16 cellular contexts compared by ENCODE assay signal in genomic region chr2:31193806-31194205, GRCh38. TPM values are rescaled to one million over a fixed set of nuclear protein-coding genes. Genes with fewer than 3 reads are reported as not detected.
A peak's percentile ranks its signal among the peaks of the same experiment; 100 is the strongest.
DNase-seq lines count a peak whose midpoint lies in the region; ATAC-seq and TF ChIP-seq lines count a peak whose summit lies in the region.
"Had no signal": no experiment of that assay in that cellular context is flagged by ENCODE, and none has a peak within 500 bp of the region (broad histone marks: within the 10 kb centered on the region; RNA-seq: fewer than 3 reads in every experiment).

No MANE protein-coding gene starts in this region.

- 86 to 90% methylated on average over 4 of the region's 4 CpGs for WGBS in endodermal cell (ENCODE audit: insufficient coverage in 1 of 2, insufficient read length in 1 of 2), 2 experiments
- 80% methylated on average over 3 of the region's 4 CpGs for WGBS in right lobe of liver (ENCODE audit: insufficient coverage, low coverage, low lambda C conversion rate, missing lambda C conversion rate)

- H3K36me3 ChIP-seq in GM23338 (ENCODE audit: insufficient read depth) (no peaks in the 10 kb centered on the region), endodermal cell (ENCODE audit: control insufficient read depth, insufficient read depth, low read length) (no peaks in the 10 kb centered on the region), right lobe of liver (no peaks in the 10 kb centered on the region)

- H3K4me3 Mint-ChIP-seq in GM23338 (no peak overlapping the region), WTC11 (no peak overlapping the region), endodermal cell (no peak overlapping the region), osteocyte (ENCODE audit: unreplicated experiment) (no peak overlapping the region)
- H3K4me3 Mint-ChIP-seq: B cell; CD4-positive, alpha-beta T cell; H9 had no signal

- intact Hi-C loops in right lobe of liver (cut with DNase I) = no loop called here

- H3K27me3 ChIP-seq in GM23338 (ENCODE audit: insufficient read depth) (no peaks in the 10 kb centered on the region), endodermal cell (ENCODE audit: control insufficient read depth, insufficient read depth, low read length, poor library complexity, severe bottlenecking) (no peaks in the 10 kb centered on the region), right lobe of liver (no peaks in the 10 kb centered on the region)

- H3K9me3 ChIP-seq in endodermal cell (ENCODE audit: control insufficient read depth, low read length) = no peaks in the 10 kb centered on the region
- no peaks in the 10 kb centered on the region for H3K9me3 ChIP-seq in right lobe of liver

- no peak for TF ChIP-seq POLR2A in right lobe of liver (IDR thresholded peaks at IDR 0.05)

- no peaks in the 10 kb centered on the region for H3K9me3 Mint-ChIP-seq in GM23338
- peaks cover 2% of the 10 kb centered on the region for H3K9me3 Mint-ChIP-seq in WTC11
- no peaks in the 10 kb centered on the region for H3K9me3 Mint-ChIP-seq in endodermal cell
- H3K9me3 Mint-ChIP-seq in osteocyte (ENCODE audit: unreplicated experiment) = peaks cover 2% of the 10 kb centered on the region
- H3K9me3 Mint-ChIP-seq: CD4-positive, alpha-beta T cell; H9 had no signal

- ATAC-seq in GM23338 = peak; percentile 45; the same call in 1 of the 3 replicates
- peak; percentile 41 for ATAC-seq in WTC11
- ATAC-seq in right lobe of liver = no peak
- no peak for ATAC-seq in HG02852 (IDR thresholded peaks at IDR 0.05; ENCODE audit: unreplicated experiment)

- H3K4me3 ChIP-seq in GM23338 (no peak overlapping the region), endodermal cell (ENCODE audit: low read length) (no peak overlapping the region), right lobe of liver (no peak overlapping the region)
- H3K4me3 ChIP-seq: GM23248 had no signal

- H2AFZ ChIP-seq in GM23338 = peak overlapping the region; percentile 80
- H2AFZ ChIP-seq: GM23248 had no signal

- no peaks in the 10 kb centered on the region for H3F3A ChIP-seq in GM23338 (replicated peaks; ENCODE audit: low read depth)

- H3K4me1 Mint-ChIP-seq in GM23338 (peaks cover 4% of the 10 kb centered on the region; the same call in 2 of the 3 replicates), WTC11 (peaks cover 7% of the 10 kb centered on the region), endodermal cell (peaks cover 28% of the 10 kb centered on the region), osteocyte (ENCODE audit: unreplicated experiment) (no peaks in the 10 kb centered on the region)

- H3K79me2 ChIP-seq in GM23338 (replicated peaks; ENCODE audit: insufficient read depth) = no peaks in the 10 kb centered on the region

- no peak overlapping the region for H3K4me2 ChIP-seq in GM23338

- H3K27ac Mint-ChIP-seq in GM23338 (peak overlapping the region; percentile 49; the same call in 1 of the 2 replicates), WTC11 (no peak overlapping the region), endodermal cell (no peak overlapping the region), osteocyte (ENCODE audit: unreplicated experiment) (no peak overlapping the region)
- H3K27ac Mint-ChIP-seq: B cell; CD4-positive, alpha-beta T cell; H9 had no signal

- H3K27ac ChIP-seq in GM23338 (ENCODE audit: low read depth) (no peak overlapping the region), endodermal cell (ENCODE audit: low read depth, low read length) (no peak overlapping the region), right lobe of liver (no peak overlapping the region)
- H3K27ac ChIP-seq: GM23248 had no signal

- CTCF ChIA-PET in WTC11 (lab: Charles Lee) = interaction anchor here (0.7 to 2.3 kb wide), 11 partner anchors 14 to 482 kb away, joined by 3 to 14 read pairs (median 3); partner anchors contain the start of gene GALNT14

- DNase-seq in GM23338 (ENCODE audit: low spot score) (peak; percentile 10), WTC11 (ENCODE audit: low spot score) (no peak), endodermal cell (no peak), osteocyte (ENCODE audit: extremely low spot score, unreplicated experiment) (peak; percentile 46), right lobe of liver (no peak), NCI-H2081 (lab: John Stamatoyannopoulos, UW) (no peak)
- DNase-seq: C1 segment of cervical spinal cord; CD4-positive, alpha-beta T cell; DMS153; DMS79 treated with DMSO at 0.1 percent for 48 hours; EL; GM23248 had no signal

- H3K36me3 Mint-ChIP-seq in GM23338 (ENCODE audit: low read depth) (no peaks in the 10 kb centered on the region), WTC11 (no peaks in the 10 kb centered on the region), endodermal cell (ENCODE audit: low read depth) (no peaks in the 10 kb centered on the region), osteocyte (ENCODE audit: unreplicated experiment) (no peaks in the 10 kb centered on the region)

- H3K9me2 ChIP-seq in GM23338 (ENCODE audit: insufficient read depth) = peaks cover 6% of the 10 kb centered on the region; the same call in 1 of the 2 replicates

- H4K20me1 ChIP-seq in GM23338 (replicated peaks; ENCODE audit: insufficient read depth) = no peaks in the 10 kb centered on the region

- peaks cover 6% of the 10 kb centered on the region for H3K27me3 Mint-ChIP-seq in GM23338 (ENCODE audit: insufficient read depth, low read depth, poor library complexity)
- peaks cover 4% of the 10 kb centered on the region; the same call in 1 of the 2 replicates for H3K27me3 Mint-ChIP-seq in WTC11 (ENCODE audit: low read depth)
- peaks cover 5% of the 10 kb centered on the region for H3K27me3 Mint-ChIP-seq in endodermal cell (ENCODE audit: insufficient read depth)
- H3K27me3 Mint-ChIP-seq in osteocyte (ENCODE audit: unreplicated experiment) = peaks cover 12% of the 10 kb centered on the region
- H3K27me3 Mint-ChIP-seq: B cell; CD4-positive, alpha-beta T cell had no signal

- H3K9ac ChIP-seq in endodermal cell (ENCODE audit: extremely low read depth, low read length, poor library complexity, severe bottlenecking) = no peak overlapping the region
- H3K9ac ChIP-seq: GM23248 had no signal

- POLR2A ChIA-PET in WTC11 (lab: Charles Lee) = no interaction called here

- TF ChIP-seq CTCF in GM23338 (conservative IDR thresholded peaks at IDR 0.05; ENCODE audit: low read depth in 2 of 2) = no peak
- no peak for TF ChIP-seq CTCF in WTC11 (IDR thresholded peaks at IDR 0.05)
- TF ChIP-seq CTCF in endodermal cell (conservative IDR thresholded peaks at IDR 0.05) = peak; percentile 41
- TF ChIP-seq CTCF in osteocyte (IDR thresholded peaks at IDR 0.05) = no peak
- TF ChIP-seq CTCF in right lobe of liver (IDR thresholded peaks at IDR 0.05) = no peak

- no peaks in the 10 kb centered on the region for H3K4me1 ChIP-seq in GM23338 (ENCODE audit: insufficient read depth)
- peaks cover 2% of the 10 kb centered on the region for H3K4me1 ChIP-seq in endodermal cell (ENCODE audit: control insufficient read depth, insufficient read depth, low read length)
- no peaks in the 10 kb centered on the region for H3K4me1 ChIP-seq in right lobe of liver

TF ChIP-seq in GM23338, 12 proteins besides CTCF, POLR2A, EP300 and RAD21 (continues in another document):
- no peak for TF ChIP-seq EZH2 (IDR thresholded peaks at IDR 0.05; ENCODE audit: low read depth, unreplicated experiment)
- TF ChIP-seq STAT1 (IDR thresholded peaks at IDR 0.05; ENCODE audit: unreplicated experiment) = no peak
- no peak for TF ChIP-seq POLR2AphosphoS5 (IDR thresholded peaks at IDR 0.05; ENCODE audit: low read depth)
- TF ChIP-seq ZNF114 (CRISPR knock-in tag; IDR thresholded peaks at IDR 0.05) = no peak

TF ChIP-seq in WTC11, 78 proteins besides CTCF, POLR2A, EP300 and RAD21:
- TF ChIP-seq FOXK1 (CRISPR knock-in tag; IDR thresholded peaks at IDR 0.05) (no peak), JAZF1 (CRISPR knock-in tag; IDR thresholded peaks at IDR 0.05) (no peak), CBFB (CRISPR knock-in tag; IDR thresholded peaks at IDR 0.05; ENCODE audit: low read depth) (no peak)

RNA-seq across cellular contexts. Expression of gene CAPN14, which starts 23.5 kb away (rescaled TPM):
- 0.54 TPM in 1 of 2 replicates, not detected in the other for total RNA-seq in GM23338 (2014; rRNA removed; shearing (Covaris generic))
- polyA plus RNA-seq in GM23338 (2016; fragmentation: Nextera tagmentation; extraction: Ambion mirVana) = 0.15 TPM in 1 of 2 replicates, not detected in the other
- total RNA-seq in WTC11 (2021) (0.11 to 0.37 TPM (median 0.11 TPM) in 3 replicates), endodermal cell (under 1 TPM; 0.31 to 0.40 TPM), osteocyte (0.13 and 0.24 TPM in 2 replicates), right lobe of liver (under 1 TPM in 1 of 6 experiments, not detected in 5; 0.12 TPM)
- polyA plus RNA-seq in endodermal cell (2013, experiment 1 of 2) = 0.28 TPM
- 0.41 TPM for polyA plus RNA-seq in endodermal cell (2013, experiment 2 of 2)
- total RNA-seq: HepG2 had no signal
- polyA plus RNA-seq: GM23248, HepG2 had no signal

RNA-seq across cellular contexts. Expression of gene EHD3, which starts 40.1 kb away (rescaled TPM):
- total RNA-seq in GM23338 (2014; rRNA removed; shearing (Covaris generic)) = 11.9 and 12.6 TPM in 2 replicates
- 2.8 and 3.3 TPM in 2 replicates for polyA plus RNA-seq in GM23338 (2016; fragmentation: Nextera tagmentation; extraction: Ambion mirVana)
- total RNA-seq in WTC11 (2021) (9.8 to 10.2 TPM (median 10.0 TPM) in 3 replicates), endodermal cell (10 to 100 TPM; 10.7 to 15.5 TPM), osteocyte (25.9 and 26.2 TPM in 2 replicates), right lobe of liver (10 to 100 TPM in 1 of 6 experiments, 1 to 10 TPM in 5; 4.0 to 10.6 (median 7.6) TPM)
- polyA plus RNA-seq in endodermal cell (2013, experiment 1 of 2) = 8.2 TPM
- 9.2 TPM for polyA plus RNA-seq in endodermal cell (2013, experiment 2 of 2)

RNA-seq across cellular contexts. Expression of gene GALNT14, which starts 55.6 kb away (rescaled TPM):
- 7.7 and 10.4 TPM in 2 replicates for total RNA-seq in GM23338 (2014; rRNA removed; shearing (Covaris generic))
- polyA plus RNA-seq in GM23338 (2016; fragmentation: Nextera tagmentation; extraction: Ambion mirVana) = 5.4 and 5.6 TPM in 2 replicates
- 6.0 to 6.8 TPM (median 6.3 TPM) in 3 replicates for total RNA-seq in WTC11 (2021)
- 1 to 10 TPM; 1.4 TPM for total RNA-seq in endodermal cell
- polyA plus RNA-seq in endodermal cell (2013, experiment 1 of 2) = 3.1 TPM
- polyA plus RNA-seq in endodermal cell (2013, experiment 2 of 2) = 2.3 TPM
- total RNA-seq in osteocyte = 3.6 and 4.1 TPM in 2 replicates
- 1 to 10 TPM in 3 of 6 experiments, under 1 TPM in 3; 0.37 to 2.8 (median 1.0) TPM for total RNA-seq in right lobe of liver
- total RNA-seq: CD4-positive, alpha-beta T cell; HepG2 had no signal
- polyA plus RNA-seq: HepG2 had no signal

Comparison
In these comparisons a context has a peak if more than half of its experiments do, and no peak if none do; other contexts are left out.
1. ATAC-seq: peak in GM23338 (single experiment) and WTC11 (single experiment); none in right lobe of liver (0 of 4) and HG02852 (single experiment).
2. DNase-seq: peak in GM23338 (single experiment) and osteocyte (single experiment); none in WTC11 (single experiment), endodermal cell (single experiment), right lobe of liver (0 of 3) and NCI-H2081 (0 of 2).